ENCODE assay signal across 1 cellular context in the genomic region with DNA sequence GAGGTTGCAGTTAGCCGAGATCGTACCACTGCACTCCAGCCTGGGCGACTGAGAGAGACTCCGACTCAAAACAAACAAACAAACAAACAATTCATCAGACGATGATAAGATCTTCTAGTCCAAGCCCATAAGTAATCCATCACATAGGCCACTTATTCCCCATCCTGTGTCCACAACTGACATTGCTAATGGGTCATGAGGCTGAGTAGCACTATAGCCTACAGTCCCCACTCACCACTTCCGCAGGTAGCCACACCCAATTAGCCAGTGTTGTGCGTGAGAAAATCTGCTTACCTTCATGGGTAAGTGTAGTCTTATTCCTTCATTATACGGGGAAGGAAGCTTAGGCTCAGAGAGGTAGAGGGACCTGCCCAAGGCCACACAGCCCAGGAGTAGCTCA.
TF ChIP-seq lines count a peak whose summit lies in the region.

No MANE protein-coding gene starts in this region.

TF ChIP-seq in K562, 482 proteins besides CTCF, POLR2A, EP300 and RAD21:
- TF ChIP-seq, protein P1, sequence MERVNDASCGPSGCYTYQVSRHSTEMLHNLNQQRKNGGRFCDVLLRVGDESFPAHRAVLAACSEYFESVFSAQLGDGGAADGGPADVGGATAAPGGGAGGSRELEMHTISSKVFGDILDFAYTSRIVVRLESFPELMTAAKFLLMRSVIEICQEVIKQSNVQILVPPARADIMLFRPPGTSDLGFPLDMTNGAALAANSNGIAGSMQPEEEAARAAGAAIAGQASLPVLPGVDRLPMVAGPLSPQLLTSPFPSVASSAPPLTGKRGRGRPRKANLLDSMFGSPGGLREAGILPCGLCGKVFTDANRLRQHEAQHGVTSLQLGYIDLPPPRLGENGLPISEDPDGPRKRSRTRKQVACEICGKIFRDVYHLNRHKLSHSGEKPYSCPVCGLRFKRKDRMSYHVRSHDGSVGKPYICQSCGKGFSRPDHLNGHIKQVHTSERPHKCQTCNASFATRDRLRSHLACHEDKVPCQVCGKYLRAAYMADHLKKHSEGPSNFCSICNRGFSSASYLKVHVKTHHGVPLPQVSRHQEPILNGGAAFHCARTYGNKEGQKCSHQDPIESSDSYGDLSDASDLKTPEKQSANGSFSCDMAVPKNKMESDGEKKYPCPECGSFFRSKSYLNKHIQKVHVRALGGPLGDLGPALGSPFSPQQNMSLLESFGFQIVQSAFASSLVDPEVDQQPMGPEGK (CRISPR knock-in tag; IDR thresholded peaks at IDR 0.05; ENCODE audit: borderline replicate concordance), result no peak
- TF ChIP-seq ZNF444 (CRISPR knock-in tag; IDR thresholded peaks at IDR 0.05), result no peak
- TF ChIP-seq ZFP36 (IDR thresholded peaks at IDR 0.05; ENCODE audit: low read depth, low read length, partially characterized antibody), result peak; percentile 52
